In genomic region chr7:141366098-141366621, GRCh38 we compare ENCODE assay signal across 17 cellular contexts.
DNase-seq lines count a peak whose midpoint lies in the region; ATAC-seq, FAIRE-seq and TF ChIP-seq lines count a peak whose summit lies in the region.
"Had no signal": no experiment of that assay in that cellular context is flagged by ENCODE, and none has a peak within 500 bp of the region (broad histone marks: within the 10 kb centered on the region; RNA-seq: fewer than 3 reads in every experiment).

No MANE protein-coding gene starts in this region.

- H3K9me3 ChIP-seq in HUES6 (ENCODE audit: control insufficient read depth, insufficient read depth, low read depth, low read length) (no peaks in the 10 kb centered on the region), pancreas (no peaks in the 10 kb centered on the region)

- H3K4me1 ChIP-seq in HUES6 (ENCODE audit: control insufficient read depth, insufficient read depth, low read length), result peaks cover 40% of the 10 kb centered on the region
- H3K4me1 ChIP-seq in pancreas, result no peaks in the 10 kb centered on the region

- WGBS in pancreas, 2 donors, result 34 to 45% methylated on average over 6 of the region's 6 CpGs

- intact Hi-C loops in head of caudate nucleus (cut with DNase I) (no loop called here), pancreas (cut with DNase I) (no loop called here)

- no peak for TF ChIP-seq CTCF in pancreas (IDR thresholded peaks at IDR 0.05)

- H3K36me3 ChIP-seq in HUES6 (ENCODE audit: control insufficient read depth, insufficient read depth, low read length) (no peaks in the 10 kb centered on the region), pancreas (no peaks in the 10 kb centered on the region)

- DNase-seq in dermis blood vessel endothelial cell (peak; percentile 44), iPS-NIHi11 (ENCODE audit: low spot score) (peak; percentile 43), retina (peak; percentile 65), head of caudate nucleus (no peak), pancreas (no peak)
- DNase-seq: activated CD8-positive, alpha-beta memory T cell treated with anti-CD3 and anti-CD28 coated beads for 24 hours; activated naive CD4-positive, alpha-beta T cell treated with anti-CD3 and anti-CD28 coated beads for 36 hours; cerebellar nuclear complex; left colon; NCI-H1092; posterior cingulate gyrus; SHP77 had no signal

- H3K27ac ChIP-seq in HUES6 (ENCODE audit: low read depth, low read length) (peak overlapping the region; percentile 57), pancreas (no peak overlapping the region)

- no peaks in the 10 kb centered on the region for H3K27me3 ChIP-seq in HUES6 (ENCODE audit: control insufficient read depth, insufficient read depth, low read length)
- H3K27me3 ChIP-seq in pancreas, result no peaks in the 10 kb centered on the region

- ATAC-seq in pancreas (no peak), GM21423 (IDR thresholded peaks at IDR 0.05; ENCODE audit: unreplicated experiment) (no peak), HG03108 (IDR thresholded peaks at IDR 0.05; ENCODE audit: unreplicated experiment) (no peak)
- ATAC-seq: left colon had no signal

- peak overlapping the region; percentile 24 for H3K9ac ChIP-seq in HUES6 (ENCODE audit: low read length)

- H3K4me3 ChIP-seq in HUES6 (ENCODE audit: low read depth, low read length) (no peak overlapping the region), pancreas (no peak overlapping the region)

- no peak for FAIRE-seq in pancreas (lab: Jason Lieb, UNC)
- FAIRE-seq: GM18507, TTC549 had no signal

Comparison
In these comparisons a context has a peak if more than half of its experiments do, and no peak if none do; other contexts are left out.
1. DNase-seq: peak in dermis blood vessel endothelial cell (single experiment), iPS-NIHi11 (single experiment) and retina (single experiment); none in head of caudate nucleus (0 of 42) and pancreas (0 of 6).